Comparison of ENCODE assay signal across 19 cellular contexts in the genomic region with DNA sequence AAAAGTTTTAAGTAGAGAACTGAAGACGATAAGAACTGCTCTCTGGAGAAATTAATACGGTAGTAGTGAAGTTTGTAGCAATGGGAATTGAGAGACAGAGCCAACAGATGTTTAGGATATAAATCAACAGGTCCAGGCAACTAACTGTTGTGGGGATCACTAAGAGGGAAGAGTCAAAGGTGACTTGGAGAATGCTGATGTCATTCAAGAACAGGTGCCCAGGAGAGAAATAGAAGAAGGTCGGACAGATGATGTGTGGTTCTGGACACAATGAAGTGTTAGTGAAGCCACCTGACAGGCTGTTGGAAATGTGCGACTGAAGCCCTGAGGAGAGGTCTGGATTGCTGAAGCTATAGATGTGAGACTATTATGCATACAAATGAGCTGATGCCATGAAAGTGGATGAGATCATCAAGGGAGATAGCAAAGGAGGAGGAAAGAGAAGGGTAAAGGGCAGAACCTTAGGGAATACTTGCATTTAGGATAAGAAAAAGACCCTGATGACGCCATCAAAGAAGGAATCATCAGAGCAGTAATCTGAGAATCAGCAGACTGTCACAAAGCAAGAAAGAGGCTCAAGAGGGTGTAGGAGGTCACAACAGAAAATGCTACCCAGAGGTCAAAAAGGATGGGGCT.
"Had no signal": no experiment of that assay in that cellular context is flagged by ENCODE, and none has a peak within 500 bp of the region (broad histone marks: within the 10 kb centered on the region; RNA-seq: fewer than 3 reads in every experiment).

No MANE protein-coding gene starts in this region.

- H3K9me3 ChIP-seq: colonic mucosa, esophagus squamous epithelium, ovary, right atrium auricular region, uterus had no signal

- H3K36me3 ChIP-seq: colonic mucosa, esophagus squamous epithelium, ovary, right atrium auricular region, uterus had no signal

- H3K4me1 ChIP-seq: colonic mucosa, esophagus squamous epithelium, right atrium auricular region, uterus had no signal

- H3K4me1 Mint-ChIP-seq: naive thymus-derived CD4-positive, alpha-beta T cell had no signal

- H3K79me2 ChIP-seq: hepatocyte had no signal

- H3K4me3 ChIP-seq: colonic mucosa, esophagus squamous epithelium, hepatocyte, ovary, right atrium auricular region, smooth muscle cell, uterus had no signal

- H3K27ac Mint-ChIP-seq: naive thymus-derived CD4-positive, alpha-beta T cell; type B pancreatic cell had no signal

- H3K9me3 Mint-ChIP-seq: naive thymus-derived CD4-positive, alpha-beta T cell had no signal

- DNase-seq: colonic mucosa; dermis blood vessel endothelial cell; esophagus squamous epithelium; foreskin fibroblast; head of caudate nucleus; kidney; left cardiac atrium; left ventricle myocardium superior; mesendoderm; naive thymus-derived CD4-positive, alpha-beta T cell; nucleus accumbens; ovary; stimulated activated CD4-positive, alpha-beta T cell treated with anti-CD3 and anti-CD28 coated beads, Interleukin-2, amount 100 ng/mL, for 48 hours; stimulated activated naive CD4-positive, alpha-beta T cell treated with Interleukin-2 at 50 U/mL for 16 hours; uterus had no signal

- H3K36me3 Mint-ChIP-seq: naive thymus-derived CD4-positive, alpha-beta T cell; type B pancreatic cell had no signal

- ATAC-seq: left cardiac atrium; left ventricle myocardium superior; naive thymus-derived CD4-positive, alpha-beta T cell had no signal

- H3K27ac ChIP-seq: colonic mucosa, esophagus squamous epithelium, hepatocyte, ovary, right atrium auricular region, uterus had no signal

- H3K4me2 ChIP-seq: hepatocyte, smooth muscle cell had no signal

- H3K27me3 ChIP-seq: colonic mucosa, hepatocyte, ovary, right atrium auricular region, uterus had no signal

- FAIRE-seq: kidney had no signal

- H2AFZ ChIP-seq: hepatocyte had no signal

- H3K4me3 Mint-ChIP-seq: naive thymus-derived CD4-positive, alpha-beta T cell; type B pancreatic cell had no signal
